Comparison of ENCODE assay signal across 26 cellular contexts in genomic region chr13:34764246-34764645, GRCh38.
"Had no signal": no experiment of that assay in that cellular context is flagged by ENCODE, and none has a peak within 500 bp of the region (broad histone marks: within the 10 kb centered on the region; RNA-seq: fewer than 3 reads in every experiment).

No MANE protein-coding gene starts in this region.

- H3K4me1 ChIP-seq: adrenal gland, parathyroid adenoma, spleen, upper lobe of left lung had no signal

- H3K9me3 Mint-ChIP-seq: activated naive CD8-positive, alpha-beta T cell treated with anti-CD3 and anti-CD28 coated beads for 36 hours; neural crest cell had no signal

- H3K4me3 ChIP-seq: adrenal gland, esophagus muscularis mucosa, left ventricle myocardium inferior, spleen, thoracic aorta, upper lobe of left lung had no signal

- H3K27ac Mint-ChIP-seq: activated naive CD8-positive, alpha-beta T cell treated with anti-CD3 and anti-CD28 coated beads for 36 hours; endodermal cell; naive thymus-derived CD4-positive, alpha-beta T cell; T-helper 2 cell treated with Interferon-gamma antibody and Interleukin-4, amounts not matched to agents 5 μg/mL and 100 μg/mL, for 36 hours had no signal

- H3K27ac ChIP-seq: adrenal gland, brain microvascular endothelial cell, esophagus muscularis mucosa, left ventricle myocardium inferior, parathyroid adenoma, spleen, thoracic aorta, upper lobe of left lung had no signal

- H3K27me3 ChIP-seq: adrenal gland, brain microvascular endothelial cell, esophagus muscularis mucosa, spleen, upper lobe of left lung had no signal

- H3K36me3 Mint-ChIP-seq: activated naive CD8-positive, alpha-beta T cell treated with anti-CD3 and anti-CD28 coated beads for 36 hours; naive thymus-derived CD4-positive, alpha-beta T cell had no signal

- H3K36me3 ChIP-seq: adrenal gland, brain microvascular endothelial cell, esophagus muscularis mucosa, left ventricle myocardium inferior, spleen, thoracic aorta, upper lobe of left lung had no signal

- H3K9ac ChIP-seq: parathyroid adenoma had no signal

- H3K4me3 Mint-ChIP-seq: activated naive CD8-positive, alpha-beta T cell treated with anti-CD3 and anti-CD28 coated beads for 36 hours; endodermal cell; naive thymus-derived CD4-positive, alpha-beta T cell; neural crest cell; T-helper 2 cell treated with Interferon-gamma antibody and Interleukin-4, amounts not matched to agents 5 μg/mL and 100 μg/mL, for 36 hours had no signal

- H3K9me3 ChIP-seq: adrenal gland, esophagus muscularis mucosa, left ventricle myocardium inferior, thoracic aorta, upper lobe of left lung had no signal

- H3K4me1 Mint-ChIP-seq: activated naive CD8-positive, alpha-beta T cell treated with anti-CD3 and anti-CD28 coated beads for 36 hours; endodermal cell; naive thymus-derived CD4-positive, alpha-beta T cell; neural crest cell had no signal

- DNase-seq: activated CD4-positive, alpha-beta T cell treated with anti-CD3 and anti-CD28 coated beads for 4 hours; activated CD4-positive, alpha-beta T cell treated with anti-CD3 and anti-CD28 coated beads, Interleukin-2, amount 50 U/mL, for 4 hours; activated CD8-positive, alpha-beta memory T cell treated with anti-CD3 and anti-CD28 coated beads for 24 hours; activated effector memory CD4-positive, alpha-beta T cell treated with Interleukin-2 at 50 U/mL for 16 hours; activated naive CD4-positive, alpha-beta T cell treated with Interleukin-2 at 50 U/mL for 16 hours; activated naive CD8-positive, alpha-beta T cell treated with anti-CD3 and anti-CD28 coated beads for 36 hours; adrenal gland; brain microvascular endothelial cell; central memory CD4-positive, alpha-beta T cell; endodermal cell; foreskin melanocyte; left ventricle myocardium inferior; midbrain; naive thymus-derived CD4-positive, alpha-beta T cell; nucleus accumbens; right cardiac atrium; spleen; stimulated activated CD4-positive, alpha-beta T cell treated with anti-CD3 and anti-CD28 coated beads, Interleukin-2, amount 100 ng/mL, for 48 hours; stimulated activated naive CD8-positive, alpha-beta T cell treated with anti-CD3 and anti-CD28 coated beads, Interleukin-15, Interleukin-2, amounts not matched to agents 100 U/mL and 50 U/mL, for 24 hours; T-helper 1 cell; upper lobe of left lung had no signal

- ATAC-seq: naive thymus-derived CD4-positive, alpha-beta T cell; right cardiac atrium; stimulated activated naive CD8-positive, alpha-beta T cell treated with anti-CD3 and anti-CD28 coated beads, Interleukin-15, Interleukin-2, amounts not matched to agents 100 U/mL and 50 U/mL, for 24 hours had no signal
